32 cellular contexts compared by ENCODE assay signal in genomic region chrX:47776301-47776700, GRCh38.
"Had no signal": no experiment of that assay in that cellular context is flagged by ENCODE, and none has a peak within 500 bp of the region (broad histone marks: within the 10 kb centered on the region; RNA-seq: fewer than 3 reads in every experiment).

No MANE protein-coding gene starts in this region.

- DNase-seq: activated B cell treated with CpG ODN at 0.5 μM for 24 hours; activated CD4-positive, alpha-beta memory T cell treated with anti-CD3 and anti-CD28 coated beads for 36 hours; activated CD4-positive, alpha-beta T cell treated with anti-CD3 and anti-CD28 coated beads for 4 hours; activated CD4-positive, alpha-beta T cell treated with anti-CD3 and anti-CD28 coated beads, Interleukin-2, amount 10 ng/mL, durations not matched to agents 24 days and 14 days; activated CD4-positive, alpha-beta T cell treated with anti-CD3 and anti-CD28 coated beads, Interleukin-2, amount 50 U/mL, for 1 hour; activated CD4-positive, alpha-beta T cell treated with anti-CD3 and anti-CD28 coated beads, Interleukin-2, amount 50 U/mL, for 4 hours; activated CD4-positive, CD25-positive, alpha-beta regulatory T cell treated with anti-CD3 and anti-CD28 coated beads, Interleukin-2, amount 50 U/mL, for 72 hours; activated CD8-positive, alpha-beta memory T cell treated with anti-CD3 and anti-CD28 coated beads, Interleukin-2, amount 50 U/mL, for 4 hours; activated CD8-positive, alpha-beta T cell treated with anti-CD3 and anti-CD28 coated beads for 36 hours; activated effector memory CD4-positive, alpha-beta T cell treated with Interleukin-2 at 50 U/mL for 16 hours; activated gamma-delta T cell; activated naive CD4-positive, alpha-beta T cell treated with anti-CD3 and anti-CD28 coated beads, Interleukin-2, amount 10 ng/mL, durations not matched to agents 7 days and 5 days; activated naive CD4-positive, alpha-beta T cell treated with Interleukin-2 at 50 U/mL for 16 hours; activated naive CD8-positive, alpha-beta T cell treated with anti-CD3 and anti-CD28 coated beads, Interleukin-2, amount 10 ng/mL, durations not matched to agents 7 days and 5 days; activated naive CD8-positive, alpha-beta T cell treated with anti-CD3 and anti-CD28 coated beads, Interleukin-2, amount 50 U/mL, for 24 hours; activated T-cell treated with anti-CD3 and anti-CD28 coated beads for 4 hours; activated T-cell treated with anti-CD3 and anti-CD28 coated beads, Interleukin-2, amount 50 U/mL, for 1 hour; activated T-cell treated with anti-CD3 and anti-CD28 coated beads, Interleukin-2, amount 50 U/mL, for 48 hours; amygdala; anterior cingulate cortex; body of pancreas; brain microvascular endothelial cell; central memory CD4-positive, alpha-beta T cell; T-cell; T-helper 17 cell; T1000 had no signal

- H3K4me3 ChIP-seq: ascending aorta, body of pancreas, breast epithelium had no signal

- H3K4me1 Mint-ChIP-seq: activated B cell treated with CpG ODN at 0.5 μM for 24 hours; activated CD4-positive, alpha-beta T cell treated with anti-CD3 and anti-CD28 coated beads, Interleukin-2, amount 10 ng/mL, durations not matched to agents 24 days and 14 days; activated naive CD4-positive, alpha-beta T cell treated with anti-CD3 and anti-CD28 coated beads, Interleukin-2, amount 10 ng/mL, durations not matched to agents 7 days and 5 days; activated naive CD4-positive, alpha-beta T cell treated with anti-CD3 and anti-CD28 coated beads, Interleukin-2, amount 50 U/mL, for 24 hours; activated naive CD8-positive, alpha-beta T cell treated with anti-CD3 and anti-CD28 coated beads, Interleukin-2, amount 10 ng/mL, durations not matched to agents 7 days and 5 days; T-cell had no signal

- H3K9me3 ChIP-seq: ascending aorta, body of pancreas had no signal

- H3K36me3 Mint-ChIP-seq: activated CD4-positive, alpha-beta memory T cell treated with anti-CD3 and anti-CD28 coated beads for 36 hours; activated naive CD4-positive, alpha-beta T cell treated with anti-CD3 and anti-CD28 coated beads, Interleukin-2, amount 10 ng/mL, durations not matched to agents 7 days and 5 days; activated naive CD4-positive, alpha-beta T cell treated with anti-CD3 and anti-CD28 coated beads, Interleukin-2, amount 50 U/mL, for 24 hours; activated naive CD8-positive, alpha-beta T cell; activated naive CD8-positive, alpha-beta T cell treated with anti-CD3 and anti-CD28 coated beads, Interleukin-2, amount 10 ng/mL, durations not matched to agents 7 days and 5 days; T-cell had no signal

- H3K36me3 ChIP-seq: ascending aorta, brain microvascular endothelial cell, breast epithelium had no signal

- H3K27ac ChIP-seq: ascending aorta, body of pancreas, brain microvascular endothelial cell, breast epithelium, VCaP had no signal

- H3K9me3 Mint-ChIP-seq: activated B cell treated with CpG ODN at 0.5 μM for 24 hours; activated CD4-positive, alpha-beta memory T cell treated with anti-CD3 and anti-CD28 coated beads for 36 hours; activated CD8-positive, alpha-beta T cell treated with anti-CD3 and anti-CD28 coated beads for 36 hours; activated naive CD4-positive, alpha-beta T cell treated with anti-CD3 and anti-CD28 coated beads, Interleukin-2, amount 50 U/mL, for 24 hours; activated naive CD8-positive, alpha-beta T cell treated with anti-CD3 and anti-CD28 coated beads, Interleukin-2, amount 50 U/mL, for 24 hours; T-cell had no signal

- H3K27ac Mint-ChIP-seq: activated B cell treated with CpG ODN at 0.5 μM for 24 hours; activated CD4-positive, alpha-beta memory T cell treated with anti-CD3 and anti-CD28 coated beads for 36 hours; activated CD4-positive, alpha-beta T cell treated with anti-CD3 and anti-CD28 coated beads, Interleukin-2, amount 10 ng/mL, durations not matched to agents 24 days and 14 days; activated CD8-positive, alpha-beta T cell treated with anti-CD3 and anti-CD28 coated beads for 36 hours; activated naive CD4-positive, alpha-beta T cell treated with anti-CD3 and anti-CD28 coated beads, Interleukin-2, amount 10 ng/mL, durations not matched to agents 7 days and 5 days; activated naive CD4-positive, alpha-beta T cell treated with anti-CD3 and anti-CD28 coated beads, Interleukin-2, amount 50 U/mL, for 24 hours; activated naive CD8-positive, alpha-beta T cell; activated naive CD8-positive, alpha-beta T cell treated with anti-CD3 and anti-CD28 coated beads, Interleukin-2, amount 10 ng/mL, durations not matched to agents 7 days and 5 days; activated naive CD8-positive, alpha-beta T cell treated with anti-CD3 and anti-CD28 coated beads, Interleukin-2, amount 50 U/mL, for 24 hours; activated T-helper 2 cell treated with anti-CD3 and anti-CD28 coated beads, Interferon-gamma antibody, Interleukin-2, Interleukin-4, amounts not matched to agents 10 μg/mL and 5 μg/mL and 100 μg/mL, durations not matched to agents 14 hours and 24 hours and 36 hours; T-cell; T-helper 17 cell had no signal

- H3K4me3 Mint-ChIP-seq: activated B cell treated with CpG ODN at 0.5 μM for 24 hours; activated CD4-positive, alpha-beta memory T cell treated with anti-CD3 and anti-CD28 coated beads for 36 hours; activated CD4-positive, alpha-beta T cell treated with anti-CD3 and anti-CD28 coated beads, Interleukin-2, amount 10 ng/mL, durations not matched to agents 24 days and 14 days; activated CD8-positive, alpha-beta T cell treated with anti-CD3 and anti-CD28 coated beads for 36 hours; activated naive CD4-positive, alpha-beta T cell treated with anti-CD3 and anti-CD28 coated beads, Interleukin-2, amount 10 ng/mL, durations not matched to agents 7 days and 5 days; activated naive CD4-positive, alpha-beta T cell treated with anti-CD3 and anti-CD28 coated beads, Interleukin-2, amount 50 U/mL, for 24 hours; activated naive CD8-positive, alpha-beta T cell; activated naive CD8-positive, alpha-beta T cell treated with anti-CD3 and anti-CD28 coated beads, Interleukin-2, amount 10 ng/mL, durations not matched to agents 7 days and 5 days; activated naive CD8-positive, alpha-beta T cell treated with anti-CD3 and anti-CD28 coated beads, Interleukin-2, amount 50 U/mL, for 24 hours; T-cell; T-helper 17 cell had no signal

- H3K4me1 ChIP-seq: ascending aorta, body of pancreas, breast epithelium had no signal

- H3K27me3 ChIP-seq: ascending aorta, body of pancreas, brain microvascular endothelial cell had no signal

- H3K27me3 Mint-ChIP-seq: activated CD8-positive, alpha-beta T cell treated with anti-CD3 and anti-CD28 coated beads for 36 hours; activated naive CD4-positive, alpha-beta T cell treated with anti-CD3 and anti-CD28 coated beads, Interleukin-2, amount 10 ng/mL, durations not matched to agents 7 days and 5 days; activated naive CD4-positive, alpha-beta T cell treated with anti-CD3 and anti-CD28 coated beads, Interleukin-2, amount 50 U/mL, for 24 hours; activated naive CD8-positive, alpha-beta T cell had no signal
